Comparison of ENCODE assay signal across 31 cellular contexts in genomic region chr1:183155939-183156338, GRCh38. TPM values are rescaled to one million over a fixed set of nuclear protein-coding genes. Genes with fewer than 3 reads are reported as not detected.
"Had no signal": no experiment of that assay in that cellular context is flagged by ENCODE, and none has a peak within 500 bp of the region (broad histone marks: within the 10 kb centered on the region; RNA-seq: fewer than 3 reads in every experiment).

No MANE protein-coding gene starts in this region.

- H3K9me3 ChIP-seq: adrenal gland, MG63, Peyer's patch had no signal

- H3K27me3 Mint-ChIP-seq: brain had no signal

- H3K4me3 ChIP-seq: adrenal gland, MG63, Peyer's patch had no signal

- H3K27ac ChIP-seq: adrenal gland had no signal

- H3K4me3 Mint-ChIP-seq: activated B cell treated with CpG ODN at 0.5 μM for 24 hours; activated CD4-positive, alpha-beta memory T cell treated with anti-CD3 and anti-CD28 coated beads for 36 hours; activated naive CD4-positive, alpha-beta T cell treated with anti-CD3 and anti-CD28 coated beads for 36 hours; activated T-cell treated with anti-CD3 and anti-CD28 coated beads, Interleukin-2, amount 50 U/mL, for 4 hours; activated T-helper 1 cell treated with anti-CD3 and anti-CD28 coated beads, Interleukin-12 subunit alpha, Interleukin-12 subunit beta, Interleukin-2, Interleukin-4 antibody, amounts not matched to agents 30 ng/mL and 10 ng/mL and 1 ng/mL, durations not matched to agents 14 hours and 24 hours and 36 hours; brain; T-helper 1 cell treated with Interleukin-12 subunit alpha and Interleukin-12 subunit beta and Interleukin-4 antibody, amounts not matched to agents 30 μg/mL and 1 μg/mL, for 36 hours; T-helper 2 cell treated with Interferon-gamma antibody and Interleukin-4, amounts not matched to agents 5 μg/mL and 100 μg/mL, for 36 hours had no signal

- DNase-seq: activated B cell treated with CpG ODN at 0.5 μM for 24 hours; activated CD4-positive, alpha-beta memory T cell treated with anti-CD3 and anti-CD28 coated beads for 36 hours; activated CD4-positive, alpha-beta T cell treated with anti-CD3 and anti-CD28 coated beads for 4 hours; activated CD4-positive, alpha-beta T cell treated with anti-CD3 and anti-CD28 coated beads, Interleukin-2, amount 50 U/mL, for 1 hour; activated CD4-positive, CD25-positive, alpha-beta regulatory T cell treated with anti-CD3 and anti-CD28 coated beads, Interleukin-2, amount 50 U/mL, for 72 hours; activated CD8-positive, alpha-beta memory T cell treated with anti-CD3 and anti-CD28 coated beads, Interleukin-2, amount 50 U/mL, for 4 hours; activated gamma-delta T cell treated with Interleukin-2 at 50 U/mL for 16 hours; activated naive CD4-positive, alpha-beta T cell treated with anti-CD3 and anti-CD28 coated beads for 36 hours; activated T-cell treated with anti-CD3 and anti-CD28 coated beads for 4 hours; activated T-cell treated with anti-CD3 and anti-CD28 coated beads, Interleukin-2, amount 50 U/mL, for 4 hours; adrenal gland; caudate nucleus; cerebellar nuclear complex; Karpas-422; MG63; NCI-H1048; NCI-H1105 treated with DMSO at 0.1 percent for 48 hours; NCI-H1436; NCI-H1694; NCI-H2029; NCI-H345; NCI-H524 treated with DMSO at 0.1 percent for 48 hours; Peyer's patch; RPMI8226; SIG-M5 had no signal

- H3K4me1 ChIP-seq: adrenal gland had no signal

- ATAC-seq: activated naive CD4-positive, alpha-beta T cell treated with anti-CD3 and anti-CD28 coated beads, Interleukin-2, amount 50 U/mL, for 72 hours; activated T-cell treated with anti-CD3 and anti-CD28 coated beads, Interleukin-2, amount 50 U/mL, for 4 hours; Right ventricle myocardium inferior had no signal

- H3K27ac Mint-ChIP-seq: activated B cell treated with CpG ODN at 0.5 μM for 24 hours; activated CD4-positive, alpha-beta memory T cell treated with anti-CD3 and anti-CD28 coated beads for 36 hours; activated naive CD4-positive, alpha-beta T cell treated with anti-CD3 and anti-CD28 coated beads for 36 hours; activated naive CD4-positive, alpha-beta T cell treated with anti-CD3 and anti-CD28 coated beads, Interleukin-2, amount 50 U/mL, for 72 hours; activated T-helper 1 cell treated with anti-CD3 and anti-CD28 coated beads, Interleukin-12 subunit alpha, Interleukin-12 subunit beta, Interleukin-2, Interleukin-4 antibody, amounts not matched to agents 30 ng/mL and 10 ng/mL and 1 ng/mL, durations not matched to agents 14 hours and 24 hours and 36 hours; brain; T-helper 1 cell treated with Interleukin-12 subunit alpha and Interleukin-12 subunit beta and Interleukin-4 antibody, amounts not matched to agents 30 μg/mL and 1 μg/mL, for 36 hours; T-helper 2 cell treated with Interferon-gamma antibody and Interleukin-4, amounts not matched to agents 5 μg/mL and 100 μg/mL, for 36 hours had no signal

- H3K36me3 ChIP-seq: adrenal gland, MG63, Peyer's patch had no signal

- H3K27me3 ChIP-seq: MG63, Peyer's patch had no signal

- H3K9me3 Mint-ChIP-seq: activated B cell treated with CpG ODN at 0.5 μM for 24 hours; activated CD4-positive, alpha-beta memory T cell treated with anti-CD3 and anti-CD28 coated beads for 36 hours; activated naive CD4-positive, alpha-beta T cell treated with anti-CD3 and anti-CD28 coated beads for 36 hours; activated naive CD4-positive, alpha-beta T cell treated with anti-CD3 and anti-CD28 coated beads, Interleukin-2, amount 50 U/mL, for 72 hours; activated T-cell treated with anti-CD3 and anti-CD28 coated beads, Interleukin-2, amount 50 U/mL, for 4 hours; activated T-helper 1 cell treated with anti-CD3 and anti-CD28 coated beads, Interleukin-12 subunit alpha, Interleukin-12 subunit beta, Interleukin-2, Interleukin-4 antibody, amounts not matched to agents 30 ng/mL and 10 ng/mL and 1 ng/mL, durations not matched to agents 14 hours and 24 hours and 36 hours; brain; T-helper 1 cell treated with Interleukin-12 subunit alpha and Interleukin-12 subunit beta and Interleukin-4 antibody, amounts not matched to agents 30 μg/mL and 1 μg/mL, for 36 hours; T-helper 2 cell treated with Interferon-gamma antibody and Interleukin-4, amounts not matched to agents 5 μg/mL and 100 μg/mL, for 36 hours had no signal

- H3K36me3 Mint-ChIP-seq: activated CD4-positive, alpha-beta memory T cell treated with anti-CD3 and anti-CD28 coated beads for 36 hours; activated naive CD4-positive, alpha-beta T cell treated with anti-CD3 and anti-CD28 coated beads, Interleukin-2, amount 50 U/mL, for 72 hours; brain had no signal

- H3K4me1 Mint-ChIP-seq: activated B cell treated with CpG ODN at 0.5 μM for 24 hours, brain had no signal

RNA-seq across cellular contexts. Expression of gene LAMC2, which starts 30.1 kb away (rescaled TPM):
- total RNA-seq: activated B cell treated with CpG ODN at 0.5 μM for 24 hours; activated CD4-positive, alpha-beta memory T cell treated with anti-CD3 and anti-CD28 coated beads for 36 hours; activated naive CD4-positive, alpha-beta T cell treated with anti-CD3 and anti-CD28 coated beads, Interleukin-2, amount 50 U/mL, for 72 hours had no signal
